12 cellular contexts compared by ENCODE assay signal in genomic region chr19:45206328-45206727, GRCh38. TPM values are rescaled to one million over a fixed set of nuclear protein-coding genes. Genes with fewer than 3 reads are reported as not detected.
"Had no signal": no experiment of that assay in that cellular context is flagged by ENCODE, and none has a peak within 500 bp of the region (broad histone marks: within the 10 kb centered on the region; RNA-seq: fewer than 3 reads in every experiment).

No MANE protein-coding gene starts in this region.

- H3K9me3 ChIP-seq: HAP-1 had no signal

- H3K4me3 ChIP-seq: GM23248, GM23338, HAP-1 had no signal

- DNase-seq: GM23248, GOT3, H7, H9, HCEC 1CT, HFFc6 had no signal

- H3K9ac ChIP-seq: GM23248 had no signal

- H3K27ac ChIP-seq: GM23248 had no signal

- FAIRE-seq: H1, H54 had no signal

- H3K4me1 ChIP-seq: HAP-1 had no signal

- ATAC-seq: GM23338, HCT116 had no signal

- H2AFZ ChIP-seq: GM23248, GM23338 had no signal

- H3K4me2 ChIP-seq: GM23338 had no signal

- H3K36me3 ChIP-seq: HAP-1 had no signal

RNA-seq across cellular contexts. Expression of gene EXOC3L2, which starts 38.9 kb away (rescaled TPM):
- total RNA-seq: GM23248, H4 had no signal
- polyA plus RNA-seq: GM23248 had no signal

RNA-seq across cellular contexts. Expression of gene NKPD1, which starts 45.5 kb away (rescaled TPM):
- polyA plus RNA-seq: GM23248 had no signal
